19 cellular contexts compared by ENCODE assay signal in the genomic region with DNA sequence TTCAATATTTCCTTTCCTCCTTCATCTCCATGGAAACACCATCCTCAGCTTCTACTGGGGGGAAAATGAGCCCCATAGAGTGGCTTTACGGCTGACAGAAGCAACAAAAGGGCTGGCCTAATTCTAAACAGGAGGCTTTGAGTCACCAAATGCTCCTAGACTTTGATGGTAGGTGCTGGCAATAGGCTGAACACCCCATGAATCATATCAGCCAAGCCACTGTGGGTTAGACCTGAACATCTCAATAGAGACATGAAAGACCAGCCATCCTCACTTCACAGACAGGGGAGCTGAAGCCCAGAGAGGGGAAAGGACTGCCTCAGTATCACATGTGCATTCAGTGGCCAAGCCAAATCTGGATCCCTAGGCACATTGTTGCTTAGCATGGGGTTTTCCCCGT.
A peak's percentile ranks its signal among the peaks of the same experiment; 100 is the strongest.
DNase-seq lines count a peak whose midpoint lies in the region; ATAC-seq, FAIRE-seq and TF ChIP-seq lines count a peak whose summit lies in the region.
"Had no signal": no experiment of that assay in that cellular context is flagged by ENCODE, and none has a peak within 500 bp of the region (broad histone marks: within the 10 kb centered on the region; RNA-seq: fewer than 3 reads in every experiment).

No MANE protein-coding gene starts in this region.

- H3K27ac ChIP-seq in WERI-Rb-1, result no peak overlapping the region
- H3K27ac ChIP-seq: BLaER1 treated with 17β-estradiol and CSF1 and Interleukin-3, amounts not matched to agents 10 nM and 100 nM had no signal

- H3K4me1 ChIP-seq in BE2C, result no peaks in the 10 kb centered on the region

- TF ChIP-seq POLR2A in GM12892 (IDR thresholded peaks at IDR 0.05; ENCODE audit: low read depth, low read length), result no peak

- no peaks in the 10 kb centered on the region for H3K36me3 Mint-ChIP-seq in activated CD8-positive, alpha-beta T cell treated with anti-CD3 and anti-CD28 coated beads for 36 hours (ENCODE audit: low read depth)
- no peaks in the 10 kb centered on the region for H3K36me3 Mint-ChIP-seq in activated CD8-positive, alpha-beta T cell treated with anti-CD3 and anti-CD28 coated beads, Interleukin-2, amount 10 ng/mL, durations not matched to agents 7 days and 5 days (ENCODE audit: low read depth)
- H3K36me3 Mint-ChIP-seq in activated T-helper 17 cell treated with anti-CD3 and anti-CD28 coated beads, Interleukin-2, amount 50 U/mL, for 72 hours (ENCODE audit: low read depth), result no peaks in the 10 kb centered on the region
- H3K36me3 Mint-ChIP-seq: CD8-positive, alpha-beta T cell had no signal

- no peak overlapping the region for H3K4me3 ChIP-seq in BE2C (ENCODE audit: low read depth, low read length)
- H3K4me3 ChIP-seq in WERI-Rb-1 (ENCODE audit: low read depth, low read length), result no peak overlapping the region
- H3K4me3 ChIP-seq: BLaER1 treated with 17β-estradiol and CSF1 and Interleukin-3, amounts not matched to agents 10 nM and 100 nM; GM12878 had no signal

- no peaks in the 10 kb centered on the region for H3K27me3 Mint-ChIP-seq in activated CD8-positive, alpha-beta T cell treated with anti-CD3 and anti-CD28 coated beads for 36 hours
- H3K27me3 Mint-ChIP-seq in activated CD8-positive, alpha-beta T cell treated with anti-CD3 and anti-CD28 coated beads, Interleukin-2, amount 10 ng/mL, durations not matched to agents 7 days and 5 days (ENCODE audit: low read depth), result no peaks in the 10 kb centered on the region
- no peaks in the 10 kb centered on the region for H3K27me3 Mint-ChIP-seq in activated T-helper 17 cell treated with anti-CD3 and anti-CD28 coated beads, Interleukin-2, amount 50 U/mL, for 72 hours
- H3K27me3 Mint-ChIP-seq in stimulated activated naive CD8-positive, alpha-beta T cell treated with anti-CD3 and anti-CD28 coated beads, Interleukin-15, amount 100 ng/mL, for 72 hours, result no peaks in the 10 kb centered on the region

- no peak overlapping the region for H3K4me3 Mint-ChIP-seq in activated CD8-positive, alpha-beta T cell treated with anti-CD3 and anti-CD28 coated beads for 36 hours
- no peak overlapping the region for H3K4me3 Mint-ChIP-seq in activated CD8-positive, alpha-beta T cell treated with anti-CD3 and anti-CD28 coated beads, Interleukin-2, amount 10 ng/mL, durations not matched to agents 7 days and 5 days
- H3K4me3 Mint-ChIP-seq in activated T-helper 17 cell treated with anti-CD3 and anti-CD28 coated beads, Interleukin-2, amount 50 U/mL, for 72 hours, result no peak overlapping the region
- no peak overlapping the region for H3K4me3 Mint-ChIP-seq in stimulated activated naive CD8-positive, alpha-beta T cell treated with anti-CD3 and anti-CD28 coated beads, Interleukin-15, amount 100 ng/mL, for 72 hours
- H3K4me3 Mint-ChIP-seq: CD8-positive, alpha-beta T cell; H9 had no signal

- peak; percentile 1 for DNase-seq in activated CD8-positive, alpha-beta T cell treated with anti-CD3 and anti-CD28 coated beads for 36 hours
- DNase-seq in activated CD8-positive, alpha-beta T cell treated with anti-CD3 and anti-CD28 coated beads, Interleukin-2, amount 10 ng/mL, durations not matched to agents 7 days and 5 days, result no peak
- DNase-seq in GM12892 (ENCODE audit: insufficient read length), result no peak
- no peak for DNase-seq in stimulated activated naive CD8-positive, alpha-beta T cell treated with anti-CD3 and anti-CD28 coated beads, Interleukin-15, amount 100 ng/mL, for 72 hours
- no peak for DNase-seq in BE2C
- DNase-seq in WERI-Rb-1, result no peak
- DNase-seq: 8988T, Calu3, DMS79 treated with DMSO at 0.1 percent for 48 hours, GF-D8, H9, IMR-90 had no signal

- no peaks in the 10 kb centered on the region for H3K4me1 Mint-ChIP-seq in activated CD8-positive, alpha-beta T cell treated with anti-CD3 and anti-CD28 coated beads for 36 hours (ENCODE audit: low read depth)
- H3K4me1 Mint-ChIP-seq in activated CD8-positive, alpha-beta T cell treated with anti-CD3 and anti-CD28 coated beads, Interleukin-2, amount 10 ng/mL, durations not matched to agents 7 days and 5 days (ENCODE audit: low read depth), result no peaks in the 10 kb centered on the region
- H3K4me1 Mint-ChIP-seq in activated T-helper 17 cell treated with anti-CD3 and anti-CD28 coated beads, Interleukin-2, amount 50 U/mL, for 72 hours, result no peaks in the 10 kb centered on the region
- no peaks in the 10 kb centered on the region for H3K4me1 Mint-ChIP-seq in stimulated activated naive CD8-positive, alpha-beta T cell treated with anti-CD3 and anti-CD28 coated beads, Interleukin-15, amount 100 ng/mL, for 72 hours

- peak; percentile 30 for ATAC-seq in activated CD8-positive, alpha-beta T cell treated with anti-CD3 and anti-CD28 coated beads for 36 hours
- no peak for ATAC-seq in activated CD8-positive, alpha-beta T cell treated with anti-CD3 and anti-CD28 coated beads, Interleukin-2, amount 10 ng/mL, durations not matched to agents 7 days and 5 days
- peak; percentile 12 for ATAC-seq in activated T-helper 17 cell treated with anti-CD3 and anti-CD28 coated beads, Interleukin-2, amount 50 U/mL, for 72 hours (replicated peaks)
- ATAC-seq in stimulated activated naive CD8-positive, alpha-beta T cell treated with anti-CD3 and anti-CD28 coated beads, Interleukin-15, amount 100 ng/mL, for 72 hours, result peak; percentile 42
- ATAC-seq: CD8-positive, alpha-beta T cell; GM12878 had no signal

- H3K9me3 ChIP-seq in BE2C (no peaks in the 10 kb centered on the region), WERI-Rb-1 (ENCODE audit: severe bottlenecking) (no peaks in the 10 kb centered on the region)
- H3K9me3 ChIP-seq: BLaER1 treated with 17β-estradiol and CSF1 and Interleukin-3, amounts not matched to agents 10 nM and 100 nM had no signal

- no peaks in the 10 kb centered on the region for H3K36me3 ChIP-seq in BE2C
- H3K36me3 ChIP-seq in WERI-Rb-1, result no peaks in the 10 kb centered on the region
- H3K36me3 ChIP-seq: BLaER1 treated with 17β-estradiol and CSF1 and Interleukin-3, amounts not matched to agents 10 nM and 100 nM had no signal

- no peaks in the 10 kb centered on the region for H3K27me3 ChIP-seq in BE2C
- H3K27me3 ChIP-seq in WERI-Rb-1 (ENCODE audit: insufficient read depth, low read depth, severe bottlenecking), result no peaks in the 10 kb centered on the region

- peak; percentile 77 for FAIRE-seq in GM12892 (lab: Jason Lieb, UNC)
- FAIRE-seq: GM12878, GM19239, H1, HTR-8/SVneo had no signal

- CTCF ChIA-PET in activated CD8-positive, alpha-beta T cell treated with anti-CD3 and anti-CD28 coated beads for 36 hours (lab: Charles Lee), result no interaction called here
- CTCF ChIA-PET in activated CD8-positive, alpha-beta T cell treated with anti-CD3 and anti-CD28 coated beads, Interleukin-2, amount 10 ng/mL, durations not matched to agents 7 days and 5 days (lab: Charles Lee), result interaction anchor here (0.7 kb wide), 1 partner anchor 650 kb away, joined by 3 read pairs; no protein-coding TSS in a partner anchor

- intact Hi-C loops in activated CD8-positive, alpha-beta T cell treated with anti-CD3 and anti-CD28 coated beads for 36 hours (cut with micrococcal nuclease), result no loop called here

- peaks cover 3% of the 10 kb centered on the region for H3K9me3 Mint-ChIP-seq in activated CD8-positive, alpha-beta T cell treated with anti-CD3 and anti-CD28 coated beads for 36 hours
- H3K9me3 Mint-ChIP-seq in activated CD8-positive, alpha-beta T cell treated with anti-CD3 and anti-CD28 coated beads, Interleukin-2, amount 10 ng/mL, durations not matched to agents 7 days and 5 days (ENCODE audit: insufficient read depth), result no peaks in the 10 kb centered on the region
- H3K9me3 Mint-ChIP-seq in activated T-helper 17 cell treated with anti-CD3 and anti-CD28 coated beads, Interleukin-2, amount 50 U/mL, for 72 hours, result no peaks in the 10 kb centered on the region
- no peaks in the 10 kb centered on the region for H3K9me3 Mint-ChIP-seq in stimulated activated naive CD8-positive, alpha-beta T cell treated with anti-CD3 and anti-CD28 coated beads, Interleukin-15, amount 100 ng/mL, for 72 hours
- H3K9me3 Mint-ChIP-seq: CD8-positive, alpha-beta T cell had no signal

- no peak overlapping the region for H3K27ac Mint-ChIP-seq in activated CD8-positive, alpha-beta T cell treated with anti-CD3 and anti-CD28 coated beads for 36 hours
- H3K27ac Mint-ChIP-seq in activated CD8-positive, alpha-beta T cell treated with anti-CD3 and anti-CD28 coated beads, Interleukin-2, amount 10 ng/mL, durations not matched to agents 7 days and 5 days, result no peak overlapping the region
- H3K27ac Mint-ChIP-seq in activated T-helper 17 cell treated with anti-CD3 and anti-CD28 coated beads, Interleukin-2, amount 50 U/mL, for 72 hours, result no peak overlapping the region
- H3K27ac Mint-ChIP-seq in stimulated activated naive CD8-positive, alpha-beta T cell treated with anti-CD3 and anti-CD28 coated beads, Interleukin-15, amount 100 ng/mL, for 72 hours, result no peak overlapping the region
- H3K27ac Mint-ChIP-seq: CD8-positive, alpha-beta T cell; H9 had no signal

- TF ChIP-seq CTCF in activated CD8-positive, alpha-beta T cell treated with anti-CD3 and anti-CD28 coated beads for 36 hours (IDR thresholded peaks at IDR 0.05), result no peak
- TF ChIP-seq CTCF in BE2C (IDR thresholded peaks at IDR 0.05; ENCODE audit: low read depth, low read length), result no peak
- TF ChIP-seq CTCF in WERI-Rb-1 (IDR thresholded peaks at IDR 0.05; ENCODE audit: low read depth, low read length), result no peak

- POLR2A ChIA-PET in activated CD8-positive, alpha-beta T cell treated with anti-CD3 and anti-CD28 coated beads for 36 hours (lab: Charles Lee), result no interaction called here
- POLR2A ChIA-PET in activated CD8-positive, alpha-beta T cell treated with anti-CD3 and anti-CD28 coated beads, Interleukin-2, amount 10 ng/mL, durations not matched to agents 7 days and 5 days (lab: Charles Lee), result no interaction called here
